In the genomic region with DNA sequence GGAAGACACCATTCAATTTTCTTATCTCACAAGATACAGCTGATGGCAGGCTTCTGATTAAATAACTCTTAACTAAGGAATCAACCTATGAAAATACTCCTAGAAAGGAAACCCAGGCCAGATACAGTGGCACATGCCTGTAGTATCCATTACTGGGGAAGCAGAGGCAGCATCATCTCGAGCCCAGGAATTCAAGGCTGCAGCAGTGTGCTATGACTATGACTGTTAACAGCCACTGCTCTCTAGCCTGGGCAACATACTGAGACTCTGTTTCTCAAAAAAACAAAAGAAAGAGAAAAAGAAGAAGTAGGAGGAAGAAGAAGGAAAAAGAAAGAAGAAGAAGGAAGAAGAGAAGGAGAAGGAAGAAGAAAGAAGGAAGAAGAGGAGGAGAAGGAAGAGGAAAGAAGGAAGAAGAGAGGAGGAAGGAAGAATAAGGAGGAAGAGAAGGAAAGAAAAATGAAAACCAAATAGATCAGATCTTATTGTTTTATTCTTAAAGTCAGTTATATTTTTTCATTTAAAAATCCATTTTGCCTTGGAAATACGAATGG, we compare ENCODE assay signal across 1 cellular context.
TF ChIP-seq lines count a peak whose summit lies in the region.

No MANE protein-coding gene starts in this region.

TF ChIP-seq in IMR-90, 13 proteins besides CTCF, POLR2A, EP300 and RAD21 (continued from another document):
- TF ChIP-seq USF2 (IDR thresholded peaks at IDR 0.05; ENCODE audit: low read depth, low read length), result no peak
- no peak for TF ChIP-seq BHLHE40 (IDR thresholded peaks at IDR 0.05; ENCODE audit: low read depth, low read length)
- no peak for TF ChIP-seq MAFK (IDR thresholded peaks at IDR 0.05; ENCODE audit: low read depth, low read length)
- TF ChIP-seq MAZ (IDR thresholded peaks at IDR 0.05; ENCODE audit: borderline replicate concordance, low read depth, low read length), result no peak
- no peak for TF ChIP-seq NFE2L2 (IDR thresholded peaks at IDR 0.05; ENCODE audit: low read depth, low read length)
- TF ChIP-seq FOS (IDR thresholded peaks at IDR 0.05; ENCODE audit: low read depth, low read length), result no peak
- no peak for TF ChIP-seq CEBPB (IDR thresholded peaks at IDR 0.05; ENCODE audit: low read depth, low read length)
- no peak for TF ChIP-seq RFX5 (IDR thresholded peaks at IDR 0.05; ENCODE audit: low read depth, low read length)
- no peak for TF ChIP-seq SMC3 (IDR thresholded peaks at IDR 0.05; ENCODE audit: low read depth, low read length)
- no peak for TF ChIP-seq RCOR1 (IDR thresholded peaks at IDR 0.05; ENCODE audit: insufficient replicate concordance, low read length)
